In genomic region chr2:118345465-118345864, GRCh38 we compare ENCODE assay signal across 25 cellular contexts.
"Had no signal": no experiment of that assay in that cellular context is flagged by ENCODE, and none has a peak within 500 bp of the region (broad histone marks: within the 10 kb centered on the region; RNA-seq: fewer than 3 reads in every experiment).

No MANE protein-coding gene starts in this region.

- H2AFZ ChIP-seq: hepatocyte had no signal

- H3K27ac Mint-ChIP-seq: mesothelial cell of epicardium; naive B cell; naive thymus-derived CD8-positive, alpha-beta T cell had no signal

- ATAC-seq: foreskin keratinocyte; gastroesophageal sphincter; heart left ventricle; left cardiac atrium; left lung; left ventricle myocardium superior; lower lobe of right lung; mucosa of descending colon; naive thymus-derived CD8-positive, alpha-beta T cell had no signal

- H3K79me2 ChIP-seq: hepatocyte had no signal

- H3K36me3 ChIP-seq: esophagus muscularis mucosa, gastroesophageal sphincter, heart left ventricle, left lung, lower lobe of right lung had no signal

- H3K4me3 Mint-ChIP-seq: mesothelial cell of epicardium; naive B cell; naive thymus-derived CD8-positive, alpha-beta T cell had no signal

- H3K27me3 ChIP-seq: heart left ventricle, hepatocyte, left lung had no signal

- H3K4me1 ChIP-seq: esophagus muscularis mucosa, foreskin keratinocyte, gastroesophageal sphincter, heart left ventricle, left lung, lower lobe of right lung had no signal

- H3K4me1 Mint-ChIP-seq: mesothelial cell of epicardium; naive B cell; naive thymus-derived CD8-positive, alpha-beta T cell had no signal

- H3K27ac ChIP-seq: coronary artery, dorsolateral prefrontal cortex, esophagus muscularis mucosa, foreskin keratinocyte, gastroesophageal sphincter, heart left ventricle, hepatocyte, left lung, lower lobe of right lung had no signal

- FAIRE-seq: colon, endothelial cell of umbilical vein, frontal cortex, islet of Langerhans, keratinocyte had no signal

- H3K9me3 ChIP-seq: left lung, lower lobe of right lung, mucosa of descending colon had no signal

- H3K4me2 ChIP-seq: hepatocyte had no signal

- DNase-seq: dermis blood vessel endothelial cell; dorsolateral prefrontal cortex; effector CD4-positive, alpha-beta T cell; effector memory CD4-positive, alpha-beta T cell; foreskin keratinocyte; heart left ventricle; hypothalamus; left cardiac atrium; left lung; left ventricle myocardium superior; lower lobe of right lung; mesenchymal stem cell; mucosa of descending colon; naive B cell; naive thymus-derived CD8-positive, alpha-beta T cell had no signal

- H3K36me3 Mint-ChIP-seq: mesothelial cell of epicardium, naive B cell had no signal

- H3K4me3 ChIP-seq: coronary artery, dorsolateral prefrontal cortex, esophagus muscularis mucosa, gastroesophageal sphincter, heart left ventricle, hepatocyte, left lung, lower lobe of right lung, mucosa of descending colon had no signal
